In genomic region chr15:101092186-101092866, GRCh38 we compare ENCODE assay signal across 17 cellular contexts.
DNase-seq lines count a peak whose midpoint lies in the region; ATAC-seq, FAIRE-seq and TF ChIP-seq lines count a peak whose summit lies in the region.
"Had no signal": no experiment of that assay in that cellular context is flagged by ENCODE, and none has a peak within 500 bp of the region (broad histone marks: within the 10 kb centered on the region; RNA-seq: fewer than 3 reads in every experiment).

No MANE protein-coding gene starts in this region.

- peak overlapping the region; percentile 72 for H3K4me3 Mint-ChIP-seq in HFFc6
- no peak overlapping the region for H3K4me3 Mint-ChIP-seq in stimulated activated effector memory CD8-positive, alpha-beta T cell treated with anti-CD3 and anti-CD28 coated beads, Interleukin-12 subunit alpha, Interleukin-12 subunit beta, amount 100 ng/mL, for 72 hours
- H3K4me3 Mint-ChIP-seq: CD4-positive, alpha-beta T cell; naive B cell; WTC11 had no signal

- H3K4me1 Mint-ChIP-seq in HFFc6 (ENCODE audit: low read depth) = peaks cover 29% of the 10 kb centered on the region
- H3K4me1 Mint-ChIP-seq in stimulated activated effector memory CD8-positive, alpha-beta T cell treated with anti-CD3 and anti-CD28 coated beads, Interleukin-12 subunit alpha, Interleukin-12 subunit beta, amount 100 ng/mL, for 72 hours = peaks cover 25% of the 10 kb centered on the region

- no peak for TF ChIP-seq CTCF in HFFc6 (IDR thresholded peaks at IDR 0.05)
- TF ChIP-seq CTCF in bronchial epithelial cell (IDR thresholded peaks at IDR 0.05; ENCODE audit: insufficient read depth, low read length, severe bottlenecking) = no peak
- TF ChIP-seq CTCF in body of pancreas (IDR thresholded peaks at IDR 0.05) = no peak

- intact Hi-C loops in body of pancreas (cut with DNase I) = no loop called here

- H3K27ac Mint-ChIP-seq in HFFc6 = peak overlapping the region; percentile 92
- H3K27ac Mint-ChIP-seq in stimulated activated effector memory CD8-positive, alpha-beta T cell treated with anti-CD3 and anti-CD28 coated beads, Interleukin-12 subunit alpha, Interleukin-12 subunit beta, amount 100 ng/mL, for 72 hours = no peak overlapping the region
- H3K27ac Mint-ChIP-seq: CD4-positive, alpha-beta T cell; naive B cell; WTC11 had no signal

- DNase-seq in HFFc6 (no peak), bronchial epithelial cell (ENCODE audit: low read depth) (no peak), left kidney (ENCODE audit: low read depth, low spot score) (peak; percentile 45), smooth muscle cell of the brain vasculature (ENCODE audit: low read depth, low spot score) (peak; percentile 24), body of pancreas (no peak), occipital lobe (lab: John Stamatoyannopoulos, UW) (no peak), HuH-7.5 (ENCODE audit: low spot score) (no peak)
- no peak for DNase-seq in stimulated activated effector memory CD8-positive, alpha-beta T cell treated with anti-CD3 and anti-CD28 coated beads, Interleukin-12 subunit alpha, Interleukin-12 subunit beta, amount 100 ng/mL, for 72 hours (ENCODE audit: low spot score in 2 of 2)
- DNase-seq: amniotic stem cell; CD4-positive, alpha-beta T cell; GF-D8; naive B cell; NCI-H1930; NCI-H748 treated with DMSO at 0.1 percent for 48 hours; stimulated activated CD4-positive, alpha-beta T cell treated with anti-CD3 and anti-CD28 coated beads, Interleukin-15, amount 100 ng/mL, for 24 hours had no signal

- no peaks in the 10 kb centered on the region for H3K36me3 Mint-ChIP-seq in HFFc6 (ENCODE audit: low read depth)
- H3K36me3 Mint-ChIP-seq in stimulated activated effector memory CD8-positive, alpha-beta T cell treated with anti-CD3 and anti-CD28 coated beads, Interleukin-12 subunit alpha, Interleukin-12 subunit beta, amount 100 ng/mL, for 72 hours = no peaks in the 10 kb centered on the region
- H3K36me3 Mint-ChIP-seq: naive B cell had no signal

- H3K27me3 ChIP-seq in bronchial epithelial cell (ENCODE audit: control insufficient read depth, insufficient read depth, low read length) (peaks cover 2% of the 10 kb centered on the region), body of pancreas (no peaks in the 10 kb centered on the region)

- no peaks in the 10 kb centered on the region for H3K4me1 ChIP-seq in body of pancreas

- FAIRE-seq in bronchial epithelial cell (lab: Jason Lieb, UNC) = peak; percentile 40

- no peaks in the 10 kb centered on the region for H3K9me3 Mint-ChIP-seq in HFFc6
- no peaks in the 10 kb centered on the region for H3K9me3 Mint-ChIP-seq in stimulated activated effector memory CD8-positive, alpha-beta T cell treated with anti-CD3 and anti-CD28 coated beads, Interleukin-12 subunit alpha, Interleukin-12 subunit beta, amount 100 ng/mL, for 72 hours
- H3K9me3 Mint-ChIP-seq: CD4-positive, alpha-beta T cell; naive B cell had no signal

- H3K9me3 ChIP-seq in body of pancreas = no peaks in the 10 kb centered on the region

- TF ChIP-seq POLR2A in body of pancreas (IDR thresholded peaks at IDR 0.05) = no peak

- H3K4me3 ChIP-seq in bronchial epithelial cell (ENCODE audit: low read depth, low read length) (no peak overlapping the region), body of pancreas (no peak overlapping the region)

- peaks cover 5% of the 10 kb centered on the region; the same call in 1 of the 2 replicates for H3K27me3 Mint-ChIP-seq in HFFc6 (ENCODE audit: insufficient read depth)
- H3K27me3 Mint-ChIP-seq: CD4-positive, alpha-beta T cell had no signal

- H3K36me3 ChIP-seq in bronchial epithelial cell (ENCODE audit: control insufficient read depth, insufficient read depth, low read length) (no peaks in the 10 kb centered on the region), body of pancreas (replicated peaks in 1 of 2; ENCODE audit: insufficient read depth in 1 of 2, low read depth in 2 of 2) (no peaks in the 10 kb centered on the region)

- peak overlapping the region in 2 of 4 donors; percentile 50 to 57 for H3K27ac ChIP-seq in body of pancreas
- H3K27ac ChIP-seq: epithelial cell of prostate had no signal

- ATAC-seq in body of pancreas = no peak
- no peak for ATAC-seq in stimulated activated effector memory CD8-positive, alpha-beta T cell treated with anti-CD3 and anti-CD28 coated beads, Interleukin-12 subunit alpha, Interleukin-12 subunit beta, amount 100 ng/mL, for 72 hours
- ATAC-seq: WTC11 had no signal

- 78 to 79% methylated on average over 9 to 10 of the region's 10 CpGs for WGBS in body of pancreas, 2 donors

Comparison
In these comparisons a context has a peak if more than half of its experiments do, and no peak if none do; other contexts are left out.
1. DNase-seq: peak in left kidney (single experiment) and smooth muscle cell of the brain vasculature (single experiment); none in HFFc6 (single experiment), bronchial epithelial cell (single experiment), body of pancreas (0 of 4), stimulated activated effector memory CD8-positive, alpha-beta T cell treated with anti-CD3 and anti-CD28 coated beads, Interleukin-12 subunit alpha, Interleukin-12 subunit beta, amount 100 ng/mL, for 72 hours (0 of 2), occipital lobe (single experiment) and HuH-7.5 (single experiment).